10 cellular contexts compared by ENCODE assay signal in the genomic region with DNA sequence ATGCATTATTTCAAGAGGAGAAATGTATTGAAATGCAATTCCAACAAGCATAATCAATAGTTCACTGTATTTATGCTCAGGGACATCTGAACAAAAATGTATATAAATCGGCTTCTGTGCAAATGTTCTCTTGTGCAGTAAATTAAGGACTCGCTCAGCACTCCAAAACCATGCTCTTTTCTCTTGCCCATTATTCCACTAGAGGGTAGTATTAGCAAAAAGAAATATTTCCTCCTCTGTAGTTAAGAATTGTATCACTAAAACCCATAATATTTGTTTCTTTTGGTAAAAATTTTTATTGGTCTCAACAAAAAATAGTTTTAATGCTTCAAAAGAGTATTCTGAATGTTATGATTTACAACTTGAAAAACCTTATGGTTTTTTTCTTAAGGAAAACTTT.
DNase-seq lines count a peak whose midpoint lies in the region; ATAC-seq, FAIRE-seq and TF ChIP-seq lines count a peak whose summit lies in the region.
"Had no signal": no experiment of that assay in that cellular context is flagged by ENCODE, and none has a peak within 500 bp of the region (broad histone marks: within the 10 kb centered on the region; RNA-seq: fewer than 3 reads in every experiment).

No MANE protein-coding gene starts in this region.

- TF ChIP-seq POLR2A in endothelial cell of umbilical vein (IDR thresholded peaks at IDR 0.05; ENCODE audit: low read depth, low read length) (no peak), GM18505 (IDR thresholded peaks at IDR 0.05; ENCODE audit: borderline replicate concordance, extremely low read depth, insufficient read depth, insufficient read length) (no peak)

- H3K27ac ChIP-seq in PC-3 (ENCODE audit: low read length) (no peak overlapping the region), endothelial cell of umbilical vein (ENCODE audit: insufficient read depth, low read depth, low read length) (no peak overlapping the region)
- H3K27ac ChIP-seq: thoracic aorta had no signal

- H3K27me3 ChIP-seq in PC-3 (ENCODE audit: low read length): no peaks in the 10 kb centered on the region
- no peaks in the 10 kb centered on the region for H3K27me3 ChIP-seq in endothelial cell of umbilical vein (ENCODE audit: control insufficient read depth in 2 of 2, insufficient read depth in 2 of 2, low read length in 2 of 2)

- no peak overlapping the region for H3K4me2 ChIP-seq in PC-3 (ENCODE audit: low read length)
- no peak overlapping the region for H3K4me2 ChIP-seq in endothelial cell of umbilical vein (ENCODE audit: insufficient read depth, low read length)

- H3K4me1 ChIP-seq in PC-3 (ENCODE audit: insufficient read depth, low read length): no peaks in the 10 kb centered on the region
- H3K4me1 ChIP-seq in endothelial cell of umbilical vein (ENCODE audit: control insufficient read depth, extremely low read depth, insufficient read depth, low read length): no peaks in the 10 kb centered on the region

- ATAC-seq in PC-3: peak; percentile 93
- no peak for ATAC-seq in GM21381 (IDR thresholded peaks at IDR 0.05; ENCODE audit: unreplicated experiment)
- no peak for ATAC-seq in GM18505 (IDR thresholded peaks at IDR 0.05; ENCODE audit: unreplicated experiment)

- H3K4me3 ChIP-seq in PC-3 (ENCODE audit: low read length) (no peak overlapping the region), endothelial cell of umbilical vein (replicated peaks in 1 of 3; ENCODE audit: insufficient read depth in 1 of 3, low read depth in 1 of 3, low read length in 3 of 3) (no peak overlapping the region), retinal pigment epithelial cell (ENCODE audit: low read length) (no peak overlapping the region)
- H3K4me3 ChIP-seq: thoracic aorta had no signal

- no peaks in the 10 kb centered on the region for H3F3A ChIP-seq in PC-3 (ENCODE audit: low read length, unreplicated experiment)

- no peak overlapping the region for H2AFZ ChIP-seq in PC-3 (ENCODE audit: low read length)
- H2AFZ ChIP-seq in endothelial cell of umbilical vein (ENCODE audit: low read depth, low read length): no peak overlapping the region

- H4K20me1 ChIP-seq in PC-3 (ENCODE audit: low read length) (no peaks in the 10 kb centered on the region), endothelial cell of umbilical vein (replicated peaks; ENCODE audit: control insufficient read depth, extremely low read depth, insufficient read depth, low read length) (no peaks in the 10 kb centered on the region)

- H3K9me2 ChIP-seq in PC-3 (replicated peaks; ENCODE audit: low read length): no peaks in the 10 kb centered on the region

- BruUV-seq in PC-3 (replicated peaks; lab: Mats Ljungman, UMichigan) (no TSS peak), endothelial cell of umbilical vein (replicated peaks; lab: Mats Ljungman, UMichigan) (no TSS peak)

- CTCF ChIA-PET in PC-3 (lab: Charles Lee): interaction anchor here (1.0 kb wide), 1 partner anchor 47 kb away, joined by 5 read pairs; no protein-coding TSS in a partner anchor
- CTCF ChIA-PET in endothelial cell of umbilical vein (lab: Charles Lee): interaction anchor here (1.1 kb wide), 1 partner anchor 1046 kb away, joined by 3 read pairs; no protein-coding TSS in a partner anchor

- H3K9me3 ChIP-seq in PC-3 (ENCODE audit: low read length) (no peaks in the 10 kb centered on the region), endothelial cell of umbilical vein (replicated peaks; ENCODE audit: control insufficient read depth, insufficient read depth, low read length) (no peaks in the 10 kb centered on the region)
- H3K9me3 ChIP-seq: thoracic aorta had no signal

- H3K9ac ChIP-seq in PC-3 (ENCODE audit: low read length) (no peak overlapping the region), endothelial cell of umbilical vein (replicated peaks; ENCODE audit: extremely low read depth, insufficient read depth, low read length) (no peak overlapping the region)

- intact Hi-C loops in PC-3 (cut with micrococcal nuclease) (loop anchor here (1.0 to 10.0 kb wide), 12 partner anchors 126 to 1265 kb away; a partner anchor contains a TSS), endothelial cell of umbilical vein (cut with micrococcal nuclease) (no loop called here)

- POLR2A ChIA-PET in PC-3 (lab: Charles Lee; ENCODE audit: unreplicated experiment) (no interaction called here), endothelial cell of umbilical vein (lab: Charles Lee) (no interaction called here)

- H3K79me2 ChIP-seq in PC-3 (ENCODE audit: low read length) (no peaks in the 10 kb centered on the region), endothelial cell of umbilical vein (ENCODE audit: control insufficient read depth, insufficient read depth, low read length) (no peaks in the 10 kb centered on the region)

- dilution Hi-C loops in endothelial cell of umbilical vein (cut with MboI; ENCODE audit: extremely low pct_ligation_motif_present, low sequenced_read_pairs): no loop called here

- DNase-seq in NCI-H1092 treated with DMSO at 0.1 percent for 48 hours (lab: John Stamatoyannopoulos, UW) (peak; percentile 7), NCI-H1092 (lab: John Stamatoyannopoulos, UW) (no peak), PC-3 (peak; percentile 60), endothelial cell of umbilical vein (ENCODE audit: low read depth, low spot score) (peak; percentile 4), retinal pigment epithelial cell (ENCODE audit: low read depth) (no peak), COLO829 (ENCODE audit: low spot score) (no peak)
- DNase-seq: SHP77 had no signal

- TF ChIP-seq CTCF in PC-3 (conservative IDR thresholded peaks at IDR 0.05; ENCODE audit: low read depth, low read length) (peak; percentile 87), endothelial cell of umbilical vein (IDR thresholded peaks at IDR 0.05; ENCODE audit: extremely low read depth in 1 of 2, insufficient read depth in 1 of 2, low read depth in 1 of 2, low read length in 2 of 2) (peak in 1 of 2 donors; percentile 10), retinal pigment epithelial cell (conservative IDR thresholded peaks at IDR 0.05; ENCODE audit: low read depth, low read length) (peak; percentile 41)

- H3K36me3 ChIP-seq in PC-3 (ENCODE audit: low read depth, low read length) (no peaks in the 10 kb centered on the region), endothelial cell of umbilical vein (ENCODE audit: control insufficient read depth in 2 of 2, extremely low read depth in 1 of 2, insufficient read depth in 2 of 2, low read length in 2 of 2) (no peaks in the 10 kb centered on the region)
- H3K36me3 ChIP-seq: thoracic aorta had no signal

- H3K9me1 ChIP-seq in endothelial cell of umbilical vein (replicated peaks; ENCODE audit: control insufficient read depth, extremely low read depth, insufficient read depth, low read length): no peaks in the 10 kb centered on the region

- FAIRE-seq in endothelial cell of umbilical vein (lab: Jason Lieb, UNC): no peak

TF ChIP-seq in endothelial cell of umbilical vein, 7 proteins besides CTCF, POLR2A, EP300 and RAD21:
- TF ChIP-seq JUN (IDR thresholded peaks at IDR 0.05; ENCODE audit: borderline replicate concordance, insufficient read depth, insufficient read length, low read depth) (no peak), EZH2 (IDR thresholded peaks at IDR 0.05; ENCODE audit: borderline replicate concordance, low read depth, low read length, severe bottlenecking) (no peak), POLR2AphosphoS5 (IDR thresholded peaks at IDR 0.05; ENCODE audit: insufficient read depth, low read depth, low read length) (no peak), MYC (IDR thresholded peaks at IDR 0.05; ENCODE audit: low read depth, low read length) (no peak), FOS (IDR thresholded peaks at IDR 0.05; ENCODE audit: borderline replicate concordance, insufficient read depth, low read length) (no peak), GATA2 (IDR thresholded peaks at IDR 0.05; ENCODE audit: insufficient read depth, insufficient read length, low read depth, low read length) (no peak)
- TF ChIP-seq, protein P1, sequence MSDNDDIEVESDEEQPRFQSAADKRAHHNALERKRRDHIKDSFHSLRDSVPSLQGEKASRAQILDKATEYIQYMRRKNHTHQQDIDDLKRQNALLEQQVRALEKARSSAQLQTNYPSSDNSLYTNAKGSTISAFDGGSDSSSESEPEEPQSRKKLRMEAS (IDR thresholded peaks at IDR 0.05; ENCODE audit: insufficient read depth, insufficient read length): no peak

Comparison
In these comparisons a context has a peak if more than half of its experiments do, and no peak if none do; other contexts are left out.
1. DNase-seq: peak in NCI-H1092 treated with DMSO at 0.1 percent for 48 hours (single experiment), PC-3 (single experiment) and endothelial cell of umbilical vein (single experiment); none in NCI-H1092 (single experiment), retinal pigment epithelial cell (single experiment) and COLO829 (single experiment).